11 cellular contexts compared by ENCODE assay signal in genomic region chr11:117299351-117300300, GRCh38. TPM values are rescaled to one million over a fixed set of nuclear protein-coding genes. Genes with fewer than 3 reads are reported as not detected.
DNase-seq lines count a peak whose midpoint lies in the region; ATAC-seq and TF ChIP-seq lines count a peak whose summit lies in the region.
"Had no signal": no experiment of that assay in that cellular context is flagged by ENCODE, and none has a peak within 500 bp of the region (broad histone marks: within the 10 kb centered on the region; RNA-seq: fewer than 3 reads in every experiment).

No MANE protein-coding gene starts in this region.

- intact Hi-C loops in right lobe of liver (cut with DNase I) = no loop called here

- no peak overlapping the region for H3K4me3 Mint-ChIP-seq in stimulated activated effector memory CD8-positive, alpha-beta T cell treated with anti-CD3 and anti-CD28 coated beads, Interleukin-12 subunit alpha, Interleukin-12 subunit beta, amount 100 ng/mL, for 72 hours
- H3K4me3 Mint-ChIP-seq: activated B cell treated with CpG ODN at 0.5 μM for 24 hours; memory B cell; stimulated activated naive CD8-positive, alpha-beta T cell treated with anti-CD3 and anti-CD28 coated beads, Interleukin-15, Interleukin-2, amounts not matched to agents 100 ng/mL and 50 ng/mL, for 24 hours had no signal

- DNase-seq in HuH-7 (ENCODE audit: low spot score) (peak; percentile 78), coronary artery (ENCODE audit: low spot score) (no peak), right lobe of liver (peak; percentile 45 to 82 (median 78))
- no peak for DNase-seq in stimulated activated effector memory CD8-positive, alpha-beta T cell treated with anti-CD3 and anti-CD28 coated beads, Interleukin-12 subunit alpha, Interleukin-12 subunit beta, amount 100 ng/mL, for 72 hours (ENCODE audit: low spot score in 2 of 2)
- DNase-seq: activated B cell treated with CpG ODN at 0.5 μM for 24 hours, RPMI8226 had no signal

- H3K36me3 ChIP-seq in right lobe of liver = peaks cover 0 to 3% (median 0%) of the 10 kb centered on the region in 4 donors

- H3K27ac ChIP-seq in coronary artery = no peak overlapping the region
- H3K27ac ChIP-seq in right lobe of liver = peak overlapping the region in 2 of 3 donors; percentile 44 to 73

- 27% methylated on average over 12 of the region's 12 CpGs for WGBS in right lobe of liver (ENCODE audit: insufficient coverage, low coverage, low lambda C conversion rate, missing lambda C conversion rate)

- no peak for TF ChIP-seq POLR2A in right lobe of liver (IDR thresholded peaks at IDR 0.05)

- H3K9me3 ChIP-seq in right lobe of liver = no peaks in the 10 kb centered on the region

- H3K4me1 Mint-ChIP-seq in stimulated activated effector memory CD8-positive, alpha-beta T cell treated with anti-CD3 and anti-CD28 coated beads, Interleukin-12 subunit alpha, Interleukin-12 subunit beta, amount 100 ng/mL, for 72 hours = peaks cover 6% of the 10 kb centered on the region
- H3K4me1 Mint-ChIP-seq: activated B cell treated with CpG ODN at 0.5 μM for 24 hours had no signal

- H3K36me3 Mint-ChIP-seq in stimulated activated effector memory CD8-positive, alpha-beta T cell treated with anti-CD3 and anti-CD28 coated beads, Interleukin-12 subunit alpha, Interleukin-12 subunit beta, amount 100 ng/mL, for 72 hours = no peaks in the 10 kb centered on the region
- H3K36me3 Mint-ChIP-seq: memory B cell had no signal

- H3K9me3 Mint-ChIP-seq in stimulated activated effector memory CD8-positive, alpha-beta T cell treated with anti-CD3 and anti-CD28 coated beads, Interleukin-12 subunit alpha, Interleukin-12 subunit beta, amount 100 ng/mL, for 72 hours = no peaks in the 10 kb centered on the region
- H3K9me3 Mint-ChIP-seq: activated B cell treated with CpG ODN at 0.5 μM for 24 hours; memory B cell; stimulated activated naive CD8-positive, alpha-beta T cell treated with anti-CD3 and anti-CD28 coated beads, Interleukin-15, Interleukin-2, amounts not matched to agents 100 ng/mL and 50 ng/mL, for 24 hours had no signal

- TF ChIP-seq CTCF in coronary artery (IDR thresholded peaks at IDR 0.05) (no peak), right lobe of liver (IDR thresholded peaks at IDR 0.05) (no peak)

- H3K27ac Mint-ChIP-seq in stimulated activated effector memory CD8-positive, alpha-beta T cell treated with anti-CD3 and anti-CD28 coated beads, Interleukin-12 subunit alpha, Interleukin-12 subunit beta, amount 100 ng/mL, for 72 hours = peak overlapping the region; percentile 9
- H3K27ac Mint-ChIP-seq: activated B cell treated with CpG ODN at 0.5 μM for 24 hours; stimulated activated naive CD8-positive, alpha-beta T cell treated with anti-CD3 and anti-CD28 coated beads, Interleukin-15, Interleukin-2, amounts not matched to agents 100 ng/mL and 50 ng/mL, for 24 hours had no signal

- peak overlapping the region; percentile 63 for H3K4me3 ChIP-seq in coronary artery
- H3K4me3 ChIP-seq in right lobe of liver = peak overlapping the region in 2 of 3 donors; percentile 21 to 43

- H3K4me1 ChIP-seq in right lobe of liver = peaks cover 0 to 37% (median 13%) of the 10 kb centered on the region in 4 donors

- peak; percentile 83 to 86 (median 85) for ATAC-seq in right lobe of liver
- no peak for ATAC-seq in stimulated activated effector memory CD8-positive, alpha-beta T cell treated with anti-CD3 and anti-CD28 coated beads, Interleukin-12 subunit alpha, Interleukin-12 subunit beta, amount 100 ng/mL, for 72 hours
- no peak for ATAC-seq in GM18502 (IDR thresholded peaks at IDR 0.05; ENCODE audit: poor library complexity, unreplicated experiment)
- no peak for ATAC-seq in GM19395 (IDR thresholded peaks at IDR 0.05; ENCODE audit: unreplicated experiment)
- no peak for ATAC-seq in HG03439 (IDR thresholded peaks at IDR 0.05; ENCODE audit: unreplicated experiment)

- H3K27me3 ChIP-seq in right lobe of liver = no peaks in the 10 kb centered on the region

RNA-seq across cellular contexts. Expression of gene BACE1-AS, which starts 8.5 kb away (rescaled TPM):
- 1 to 10 TPM in 5 of 6 experiments, under 1 TPM in 1; 0.75 to 2.9 (median 2.1) TPM for total RNA-seq in right lobe of liver

RNA-seq across cellular contexts. Expression of gene BACE1, which starts 16.4 kb away (rescaled TPM):
- total RNA-seq in right lobe of liver = 10 to 100 TPM; 19.2 to 42.8 (median 23.7) TPM
- total RNA-seq: activated B cell treated with CpG ODN at 0.5 μM for 24 hours had no signal

RNA-seq across cellular contexts. Expression of gene CEP164, which starts 28.0 kb away (rescaled TPM):
- 10 to 100 TPM in 2 of 6 experiments, 1 to 10 TPM in 4; 7.2 to 11.2 (median 8.6) TPM for total RNA-seq in right lobe of liver

Comparison
In these comparisons a context has a peak if more than half of its experiments do, and no peak if none do; other contexts are left out.
1. DNase-seq: peak in HuH-7 (single experiment) and right lobe of liver (3 of 3); none in coronary artery (single experiment) and stimulated activated effector memory CD8-positive, alpha-beta T cell treated with anti-CD3 and anti-CD28 coated beads, Interleukin-12 subunit alpha, Interleukin-12 subunit beta, amount 100 ng/mL, for 72 hours (0 of 2).
2. H3K27ac ChIP-seq: peak in right lobe of liver (2 of 3); none in coronary artery (0 of 2).
3. ATAC-seq: peak in right lobe of liver (4 of 4); none in stimulated activated effector memory CD8-positive, alpha-beta T cell treated with anti-CD3 and anti-CD28 coated beads, Interleukin-12 subunit alpha, Interleukin-12 subunit beta, amount 100 ng/mL, for 72 hours (single experiment), GM18502 (single experiment), GM19395 (single experiment) and HG03439 (single experiment).